In the genomic region with DNA sequence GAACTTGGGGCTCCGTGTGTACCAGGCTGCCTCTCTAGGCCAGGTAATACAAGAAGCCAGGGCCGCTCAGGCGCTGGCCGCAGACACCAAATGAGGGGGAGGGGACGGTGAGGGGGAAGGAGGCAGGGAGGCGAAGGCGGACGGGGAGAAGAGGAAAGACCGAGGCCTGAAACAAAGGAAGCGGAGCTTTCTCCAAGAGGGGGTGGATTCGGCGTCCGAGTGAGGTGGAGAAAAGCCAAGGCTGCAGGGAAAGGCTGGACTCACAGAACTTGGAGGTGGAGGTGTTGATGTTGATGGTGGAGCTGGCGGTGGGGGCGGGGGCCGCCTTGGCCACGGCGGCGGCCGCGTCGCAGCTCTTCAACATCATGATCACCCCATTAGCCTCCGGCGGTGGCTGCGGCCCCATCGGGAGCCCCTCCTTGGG, we compare ENCODE assay signal across 8 cellular contexts. TPM values are rescaled to one million over a fixed set of nuclear protein-coding genes. Genes with fewer than 3 reads are reported as not detected.
DNase-seq lines count a peak whose midpoint lies in the region; ATAC-seq and TF ChIP-seq lines count a peak whose summit lies in the region.

No MANE protein-coding gene starts in this region.

- no peaks in the 10 kb centered on the region for H3F3A ChIP-seq in PC-3 (ENCODE audit: low read length, unreplicated experiment)

- H2AFZ ChIP-seq in PC-3 (ENCODE audit: low read length), result peak overlapping the region; percentile 88
- H2AFZ ChIP-seq in parathyroid adenoma, result peak overlapping the region; percentile 90

- peaks cover 8% of the 10 kb centered on the region in 2 donors for H3K36me3 Mint-ChIP-seq in activated naive CD4-positive, alpha-beta T cell treated with anti-CD3 and anti-CD28 coated beads, Interleukin-2, amount 50 U/mL, for 72 hours

- H4K20me1 ChIP-seq in PC-3 (ENCODE audit: low read length), result peaks cover 34% of the 10 kb centered on the region

- H3K4me3 ChIP-seq in PC-3 (ENCODE audit: low read length) (peak overlapping the region; percentile 99), parathyroid adenoma (ENCODE audit: low read depth, low read length) (peak overlapping the region; percentile 84)

- no peaks in the 10 kb centered on the region for H3K9me2 ChIP-seq in PC-3 (replicated peaks; ENCODE audit: low read length)

- H3K9me3 Mint-ChIP-seq in activated naive CD4-positive, alpha-beta T cell treated with anti-CD3 and anti-CD28 coated beads, Interleukin-2, amount 50 U/mL, for 72 hours, result no peaks in the 10 kb centered on the region

- peak; percentile 51 for DNase-seq in activated CD4-positive, CD25-positive, alpha-beta regulatory T cell treated with anti-CD3 and anti-CD28 coated beads, Interleukin-2, amount 50 U/mL, for 72 hours
- DNase-seq in PC-3 (peak; percentile 31), Right ventricle myocardium superior (peak; percentile 52), NCI-H2107 treated with DMSO at 0.1 percent for 48 hours (lab: John Stamatoyannopoulos, UW; ENCODE audit: unreplicated experiment) (no peak)
- DNase-seq in activated naive CD4-positive, alpha-beta T cell treated with anti-CD3 and anti-CD28 coated beads, Interleukin-2, amount 50 U/mL, for 72 hours (ENCODE audit: low spot score in 2 of 2), result peak in 1 of 2 donors; percentile 51

- POLR2A ChIA-PET in PC-3 (lab: Charles Lee; ENCODE audit: unreplicated experiment), result interaction anchor here (0.7 kb wide), 1 partner anchor 35 kb away, joined by 6 read pairs; no protein-coding TSS in a partner anchor

- no TSS peak for BruUV-seq in PC-3 (replicated peaks; lab: Mats Ljungman, UMichigan)

- H3K4me1 ChIP-seq in PC-3 (ENCODE audit: insufficient read depth, low read length), result peaks cover 16% of the 10 kb centered on the region
- H3K4me1 ChIP-seq in parathyroid adenoma, result peaks cover 8% of the 10 kb centered on the region

- peaks cover 56% of the 10 kb centered on the region for H3K79me2 ChIP-seq in PC-3 (ENCODE audit: low read length)
- H3K79me2 ChIP-seq in parathyroid adenoma, result peaks cover 34% of the 10 kb centered on the region

- H3K9ac ChIP-seq in PC-3 (ENCODE audit: low read length) (peak overlapping the region; percentile 83), parathyroid adenoma (peak overlapping the region; percentile 75)

- intact Hi-C loops in PC-3 (cut with micrococcal nuclease), result no loop called here
- intact Hi-C loops in Right ventricle myocardium superior (cut with DNase I), result no loop called here

- H3K36me3 ChIP-seq in PC-3 (ENCODE audit: low read depth, low read length) (no peaks in the 10 kb centered on the region), parathyroid adenoma (ENCODE audit: control insufficient read depth, insufficient read depth, low read length) (no peaks in the 10 kb centered on the region)

- H3K27me3 ChIP-seq in PC-3 (ENCODE audit: low read length) (no peaks in the 10 kb centered on the region), parathyroid adenoma (ENCODE audit: control insufficient read depth, insufficient read depth, low read length) (no peaks in the 10 kb centered on the region)

- TF ChIP-seq CTCF in PC-3 (conservative IDR thresholded peaks at IDR 0.05; ENCODE audit: low read depth, low read length) (no peak), parathyroid adenoma (IDR thresholded peaks at IDR 0.05) (no peak)

- CTCF ChIA-PET in PC-3 (lab: Charles Lee), result interaction anchor here (1.1 kb wide), 1 partner anchor 33 kb away, joined by 3 read pairs; no protein-coding TSS in a partner anchor

- H3K27ac Mint-ChIP-seq in activated naive CD4-positive, alpha-beta T cell treated with anti-CD3 and anti-CD28 coated beads, Interleukin-2, amount 50 U/mL, for 72 hours, result peak overlapping the region; percentile 94

- no peaks in the 10 kb centered on the region for H3K9me3 ChIP-seq in PC-3 (ENCODE audit: low read length)
- H3K9me3 ChIP-seq in parathyroid adenoma (ENCODE audit: control insufficient read depth, low read length), result no peaks in the 10 kb centered on the region

- no peak for ATAC-seq in activated CD4-positive, CD25-positive, alpha-beta regulatory T cell treated with anti-CD3 and anti-CD28 coated beads, Interleukin-2, amount 50 U/mL, for 24 hours
- ATAC-seq in HG03025 (IDR thresholded peaks at IDR 0.05; ENCODE audit: low FRiP score, unreplicated experiment), result peak; percentile 9
- peak; percentile 8 for ATAC-seq in PC-3
- peak; percentile 1 to 23 for ATAC-seq in activated naive CD4-positive, alpha-beta T cell treated with anti-CD3 and anti-CD28 coated beads, Interleukin-2, amount 50 U/mL, for 72 hours
- peak; percentile 9 for ATAC-seq in Right ventricle myocardium superior (ENCODE audit: poor library complexity)

- H3K4me2 ChIP-seq in PC-3 (ENCODE audit: low read length), result peak overlapping the region; percentile 92
- peak overlapping the region; percentile 83 for H3K4me2 ChIP-seq in parathyroid adenoma (ENCODE audit: low read length)

- H3K27ac ChIP-seq in PC-3 (ENCODE audit: low read length), result peak overlapping the region; percentile 29; the same call in 1 of the 2 replicates
- H3K27ac ChIP-seq in parathyroid adenoma, result peak overlapping the region; percentile 85

RNA-seq across cellular contexts. Expression of gene CACUL1, which starts 0.6 kb away (rescaled TPM):
- 27.6 and 39.7 TPM in 2 replicates for total RNA-seq in PC-3 (2014; rRNA removed)
- 10 to 100 TPM; 22.5 to 29.4 TPM for total RNA-seq in activated naive CD4-positive, alpha-beta T cell treated with anti-CD3 and anti-CD28 coated beads, Interleukin-2, amount 50 U/mL, for 72 hours
- total RNA-seq in Right ventricle myocardium superior, result 21.4 TPM

Comparison
In these comparisons a context has a peak if more than half of its experiments do, and no peak if none do; other contexts are left out.
1. ATAC-seq: peak in HG03025 (single experiment), PC-3 (single experiment), activated naive CD4-positive, alpha-beta T cell treated with anti-CD3 and anti-CD28 coated beads, Interleukin-2, amount 50 U/mL, for 72 hours (2 of 2) and Right ventricle myocardium superior (single experiment); none in activated CD4-positive, CD25-positive, alpha-beta regulatory T cell treated with anti-CD3 and anti-CD28 coated beads, Interleukin-2, amount 50 U/mL, for 24 hours (0 of 2).